7 cellular contexts compared by ENCODE assay signal in genomic region chr3:149717391-149718056, GRCh38. TPM values are rescaled to one million over a fixed set of nuclear protein-coding genes. Genes with fewer than 3 reads are reported as not detected.
A peak's percentile ranks its signal among the peaks of the same experiment; 100 is the strongest.
DNase-seq lines count a peak whose midpoint lies in the region; ATAC-seq and TF ChIP-seq lines count a peak whose summit lies in the region.

No MANE protein-coding gene starts in this region.

- H3K4me1 Mint-ChIP-seq in activated T-helper 2 cell treated with anti-CD3 and anti-CD28 coated beads, Interferon-gamma antibody, Interleukin-2, Interleukin-4, amounts not matched to agents 10 μg/mL and 5 μg/mL and 100 μg/mL, durations not matched to agents 14 hours and 24 hours and 36 hours (ENCODE audit: low read depth): peaks cover 10% of the 10 kb centered on the region

- peak; percentile 57 for ATAC-seq in HG03175 (IDR thresholded peaks at IDR 0.05; ENCODE audit: unreplicated experiment)

- no peaks in the 10 kb centered on the region for H3K36me3 ChIP-seq in left ventricle myocardium inferior

- peak; percentile 70 for DNase-seq in G401 (ENCODE audit: low spot score)
- peak; percentile 39 for DNase-seq in NCI-H524 treated with DMSO at 0.1 percent for 48 hours (lab: John Stamatoyannopoulos, UW)
- DNase-seq in amniotic stem cell (lab: John Stamatoyannopoulos, UW): peak; percentile 43
- DNase-seq in left ventricle myocardium inferior: no peak
- DNase-seq in renal cortical epithelial cell (ENCODE audit: low read depth): peak; percentile 77
- no peak for DNase-seq in activated T-helper 2 cell treated with anti-CD3 and anti-CD28 coated beads, Interferon-gamma antibody, Interleukin-2, Interleukin-4, amounts not matched to agents 10 μg/mL and 5 μg/mL and 100 μg/mL, durations not matched to agents 14 hours and 24 hours and 36 hours (ENCODE audit: low spot score)

- intact Hi-C loops in left ventricle myocardium inferior (cut with micrococcal nuclease): loop anchor here (5.0 kb wide), 1 partner anchor 205 kb away; no protein-coding TSS in a partner anchor
- intact Hi-C loops in activated T-helper 2 cell treated with anti-CD3 and anti-CD28 coated beads, Interferon-gamma antibody, Interleukin-2, Interleukin-4, amounts not matched to agents 10 μg/mL and 5 μg/mL and 100 μg/mL, durations not matched to agents 14 hours and 24 hours and 36 hours (cut with micrococcal nuclease): loop anchor here (5.0 kb wide), 1 partner anchor 205 kb away; no protein-coding TSS in a partner anchor

- H3K4me1 ChIP-seq in left ventricle myocardium inferior: peaks cover 3% of the 10 kb centered on the region

- in situ Hi-C loops in G401 (cut with HindIII; ENCODE audit: low sequenced_read_pairs): no loop called here

- peak overlapping the region; percentile 35 for H3K4me3 ChIP-seq in left ventricle myocardium inferior

- H3K27me3 Mint-ChIP-seq in activated T-helper 2 cell treated with anti-CD3 and anti-CD28 coated beads, Interferon-gamma antibody, Interleukin-2, Interleukin-4, amounts not matched to agents 10 μg/mL and 5 μg/mL and 100 μg/mL, durations not matched to agents 14 hours and 24 hours and 36 hours (ENCODE audit: low read depth): no peaks in the 10 kb centered on the region

- H3K36me3 Mint-ChIP-seq in activated T-helper 2 cell treated with anti-CD3 and anti-CD28 coated beads, Interferon-gamma antibody, Interleukin-2, Interleukin-4, amounts not matched to agents 10 μg/mL and 5 μg/mL and 100 μg/mL, durations not matched to agents 14 hours and 24 hours and 36 hours (ENCODE audit: low read depth): no peaks in the 10 kb centered on the region

- H3K27ac Mint-ChIP-seq in activated T-helper 2 cell treated with anti-CD3 and anti-CD28 coated beads, Interferon-gamma antibody, Interleukin-2, Interleukin-4, amounts not matched to agents 10 μg/mL and 5 μg/mL and 100 μg/mL, durations not matched to agents 14 hours and 24 hours and 36 hours: no peak overlapping the region

- H3K9me3 Mint-ChIP-seq in activated T-helper 2 cell treated with anti-CD3 and anti-CD28 coated beads, Interferon-gamma antibody, Interleukin-2, Interleukin-4, amounts not matched to agents 10 μg/mL and 5 μg/mL and 100 μg/mL, durations not matched to agents 14 hours and 24 hours and 36 hours: peaks cover 19% of the 10 kb centered on the region

- H3K27ac ChIP-seq in left ventricle myocardium inferior (replicated peaks): no peak overlapping the region

- TF ChIP-seq CTCF in left ventricle myocardium inferior (IDR thresholded peaks at IDR 0.05; ENCODE audit: borderline replicate concordance): peak; percentile 85

- H3K4me3 Mint-ChIP-seq in activated T-helper 2 cell treated with anti-CD3 and anti-CD28 coated beads, Interferon-gamma antibody, Interleukin-2, Interleukin-4, amounts not matched to agents 10 μg/mL and 5 μg/mL and 100 μg/mL, durations not matched to agents 14 hours and 24 hours and 36 hours (ENCODE audit: low read depth): no peak overlapping the region

- H3K27me3 ChIP-seq in left ventricle myocardium inferior (ENCODE audit: low read depth): no peaks in the 10 kb centered on the region

- H3K9me3 ChIP-seq in left ventricle myocardium inferior (replicated peaks): peaks cover 19% of the 10 kb centered on the region

RNA-seq across cellular contexts. Expression of gene COMMD2, which starts 34.8 kb away (rescaled TPM):
- 37.3 and 78.2 TPM in 2 replicates for total RNA-seq in G401 (2014; rRNA removed; shearing (Covaris generic))
- total RNA-seq in left ventricle myocardium inferior: 18.4 TPM
- total RNA-seq in renal cortical epithelial cell: 47.6 and 54.2 TPM in 2 replicates
- 40.3 and 43.3 TPM in 2 replicates for total RNA-seq in activated T-helper 2 cell treated with anti-CD3 and anti-CD28 coated beads, Interferon-gamma antibody, Interleukin-2, Interleukin-4, amounts not matched to agents 10 μg/mL and 5 μg/mL and 100 μg/mL, durations not matched to agents 14 hours and 24 hours and 36 hours

RNA-seq across cellular contexts. Expression of gene WWTR1, which starts 59.7 kb away (rescaled TPM):
- 16.1 and 28.2 TPM in 2 replicates for total RNA-seq in G401 (2014; rRNA removed; shearing (Covaris generic))
- total RNA-seq in left ventricle myocardium inferior (39.1 TPM), renal cortical epithelial cell (187 and 209 TPM in 2 replicates)
- total RNA-seq in activated T-helper 2 cell treated with anti-CD3 and anti-CD28 coated beads, Interferon-gamma antibody, Interleukin-2, Interleukin-4, amounts not matched to agents 10 μg/mL and 5 μg/mL and 100 μg/mL, durations not matched to agents 14 hours and 24 hours and 36 hours: 2.6 TPM in 2 replicates

Comparison
In these comparisons a context has a peak if more than half of its experiments do, and no peak if none do; other contexts are left out.
1. DNase-seq: peak in G401 (single experiment), NCI-H524 treated with DMSO at 0.1 percent for 48 hours (single experiment), amniotic stem cell (single experiment) and renal cortical epithelial cell (single experiment); none in left ventricle myocardium inferior (single experiment) and activated T-helper 2 cell treated with anti-CD3 and anti-CD28 coated beads, Interferon-gamma antibody, Interleukin-2, Interleukin-4, amounts not matched to agents 10 μg/mL and 5 μg/mL and 100 μg/mL, durations not matched to agents 14 hours and 24 hours and 36 hours (single experiment).